Comparison of ENCODE assay signal across 19 cellular contexts in the genomic region with DNA sequence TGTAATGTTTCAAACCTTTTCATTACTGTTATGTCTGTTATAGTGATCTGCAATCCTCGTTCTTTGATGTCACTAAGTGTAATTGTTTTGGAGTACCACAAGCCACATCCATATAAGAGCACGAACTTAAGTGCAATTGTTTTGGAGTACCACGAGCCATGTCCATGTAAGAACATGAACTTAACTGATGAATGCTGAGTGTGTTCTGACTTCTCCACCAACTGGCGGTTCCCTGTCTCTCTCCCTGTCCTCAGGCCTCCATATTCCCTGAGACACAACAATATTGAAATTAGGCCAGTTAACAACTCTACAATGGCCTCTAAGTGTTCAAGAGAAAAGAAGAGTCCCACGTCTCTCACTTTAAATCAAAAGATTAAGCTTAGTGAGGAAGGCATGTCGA. TPM values are rescaled to one million over a fixed set of nuclear protein-coding genes. Genes with fewer than 3 reads are reported as not detected.
DNase-seq lines count a peak whose midpoint lies in the region; ATAC-seq and TF ChIP-seq lines count a peak whose summit lies in the region.
"Had no signal": no experiment of that assay in that cellular context is flagged by ENCODE, and none has a peak within 500 bp of the region (broad histone marks: within the 10 kb centered on the region; RNA-seq: fewer than 3 reads in every experiment).

No MANE protein-coding gene starts in this region.

- no peaks in the 10 kb centered on the region for H3K9me3 Mint-ChIP-seq in HFFc6
- H3K9me3 Mint-ChIP-seq: activated CD8-positive, alpha-beta T cell treated with anti-CD3 and anti-CD28 coated beads for 36 hours; activated naive CD8-positive, alpha-beta T cell treated with anti-CD3 and anti-CD28 coated beads for 36 hours; stimulated activated naive CD8-positive, alpha-beta T cell treated with anti-CD3 and anti-CD28 coated beads, Interleukin-15, Interleukin-2, amounts not matched to agents 100 ng/mL and 50 ng/mL, for 24 hours had no signal

- TF ChIP-seq POLR2A in tibial nerve (IDR thresholded peaks at IDR 0.05), result no peak

- DNase-seq in NCI-H510A treated with DMSO at 0.1 percent for 48 hours (lab: John Stamatoyannopoulos, UW) (peak; percentile 3), NCI-H510A (lab: John Stamatoyannopoulos, UW) (no peak), fibroblast of mammary gland (ENCODE audit: low read depth) (peak; percentile 19), tibial nerve (ENCODE audit: low spot score in 2 of 2) (no peak), DMS153 (lab: John Stamatoyannopoulos, UW) (no peak), GM03348 (ENCODE audit: low spot score) (no peak), HFFc6 (no peak)
- DNase-seq: activated CD8-positive, alpha-beta T cell treated with anti-CD3 and anti-CD28 coated beads for 36 hours; activated naive CD8-positive, alpha-beta T cell treated with anti-CD3 and anti-CD28 coated beads for 36 hours; activated T-cell treated with anti-CD3 and anti-CD28 coated beads, Interleukin-2, amount 50 U/mL, for 48 hours; foreskin keratinocyte; left cardiac atrium; NCI-H2171; stimulated activated CD4-positive, alpha-beta T cell treated with anti-CD3 and anti-CD28 coated beads, Interleukin-15, amount 100 ng/mL, for 24 hours; upper lobe of left lung had no signal

- no peak overlapping the region for H3K4me3 Mint-ChIP-seq in HFFc6
- H3K4me3 Mint-ChIP-seq: activated CD8-positive, alpha-beta T cell treated with anti-CD3 and anti-CD28 coated beads for 36 hours; activated naive CD8-positive, alpha-beta T cell treated with anti-CD3 and anti-CD28 coated beads for 36 hours; stimulated activated naive CD8-positive, alpha-beta T cell treated with anti-CD3 and anti-CD28 coated beads, Interleukin-15, Interleukin-2, amounts not matched to agents 100 ng/mL and 50 ng/mL, for 24 hours had no signal

- no peaks in the 10 kb centered on the region for H3K36me3 Mint-ChIP-seq in HFFc6 (ENCODE audit: low read depth)
- H3K36me3 Mint-ChIP-seq: activated naive CD8-positive, alpha-beta T cell treated with anti-CD3 and anti-CD28 coated beads for 36 hours had no signal

- no peaks in the 10 kb centered on the region for H3K4me1 Mint-ChIP-seq in HFFc6 (ENCODE audit: low read depth)
- H3K4me1 Mint-ChIP-seq: activated naive CD8-positive, alpha-beta T cell treated with anti-CD3 and anti-CD28 coated beads for 36 hours had no signal

- no peak overlapping the region for H3K27ac ChIP-seq in tibial nerve
- H3K27ac ChIP-seq: foreskin keratinocyte, right atrium auricular region, upper lobe of left lung had no signal

- ATAC-seq in SK-N-SH treated with all-trans-retinoic acid at 6 μM for 48 hours, result peak; percentile 65; the same call in 1 of the 3 replicates
- ATAC-seq: activated CD8-positive, alpha-beta T cell treated with anti-CD3 and anti-CD28 coated beads for 36 hours; foreskin keratinocyte; left cardiac atrium had no signal

- no peak for TF ChIP-seq EP300 in tibial nerve (IDR thresholded peaks at IDR 0.05)

- no peaks in the 10 kb centered on the region for H3K9me3 ChIP-seq in tibial nerve
- H3K9me3 ChIP-seq: right atrium auricular region, upper lobe of left lung had no signal

- TF ChIP-seq CTCF in fibroblast of mammary gland (conservative IDR thresholded peaks at IDR 0.05; ENCODE audit: control insufficient read depth, insufficient read depth, low read depth, low read length) (peak; percentile 11), tibial nerve (IDR thresholded peaks at IDR 0.05) (peak in 3 of 5 experiments; percentile 15 to 36 (median 22)), HFFc6 (IDR thresholded peaks at IDR 0.05) (no peak; the same call in 1 of the 2 replicates)

- peaks cover 35% of the 10 kb centered on the region for H3K27me3 Mint-ChIP-seq in HFFc6 (ENCODE audit: insufficient read depth)
- H3K27me3 Mint-ChIP-seq: activated CD8-positive, alpha-beta T cell treated with anti-CD3 and anti-CD28 coated beads for 36 hours; activated naive CD8-positive, alpha-beta T cell treated with anti-CD3 and anti-CD28 coated beads for 36 hours; stimulated activated naive CD8-positive, alpha-beta T cell treated with anti-CD3 and anti-CD28 coated beads, Interleukin-15, Interleukin-2, amounts not matched to agents 100 ng/mL and 50 ng/mL, for 24 hours had no signal

- no peak overlapping the region for H3K27ac Mint-ChIP-seq in HFFc6
- H3K27ac Mint-ChIP-seq: activated CD8-positive, alpha-beta T cell treated with anti-CD3 and anti-CD28 coated beads for 36 hours; activated naive CD8-positive, alpha-beta T cell treated with anti-CD3 and anti-CD28 coated beads for 36 hours; stimulated activated naive CD8-positive, alpha-beta T cell treated with anti-CD3 and anti-CD28 coated beads, Interleukin-15, Interleukin-2, amounts not matched to agents 100 ng/mL and 50 ng/mL, for 24 hours had no signal

- whole genome bisulfite sequencing in tibial nerve, 2 donors, result 47 to 49% methylated on average over 6 of the region's 6 CpGs

- H3K4me1 ChIP-seq in tibial nerve, result no peaks in the 10 kb centered on the region
- H3K4me1 ChIP-seq: foreskin keratinocyte, right atrium auricular region, upper lobe of left lung had no signal

- no peak overlapping the region for H3K4me3 ChIP-seq in fibroblast of mammary gland (ENCODE audit: control insufficient read depth, low read depth, low read length)
- no peak overlapping the region for H3K4me3 ChIP-seq in tibial nerve
- H3K4me3 ChIP-seq: right atrium auricular region, upper lobe of left lung had no signal

- H3K27me3 ChIP-seq in tibial nerve, result no peaks in the 10 kb centered on the region
- H3K27me3 ChIP-seq: right atrium auricular region, upper lobe of left lung had no signal

- H3K36me3 ChIP-seq in tibial nerve, result no peaks in the 10 kb centered on the region
- H3K36me3 ChIP-seq: right atrium auricular region, upper lobe of left lung had no signal

TF ChIP-seq in SK-N-SH treated with all-trans-retinoic acid at 6 μM for 48 hours, 23 proteins besides CTCF, POLR2A, EP300 and RAD21 (continues in another document):
- TF ChIP-seq ZNF70 (CRISPR knock-in tag; IDR thresholded peaks at IDR 0.05) (no peak), GLIS3 (CRISPR knock-in tag; IDR thresholded peaks at IDR 0.05) (no peak), ESRRG (CRISPR knock-in tag; IDR thresholded peaks at IDR 0.05) (no peak), ISL1 (CRISPR knock-in tag; IDR thresholded peaks at IDR 0.05) (no peak), BACH2 (CRISPR knock-in tag; IDR thresholded peaks at IDR 0.05; ENCODE audit: borderline replicate concordance) (no peak), OSR1 (CRISPR knock-in tag; IDR thresholded peaks at IDR 0.05) (no peak), PPARA (CRISPR knock-in tag; IDR thresholded peaks at IDR 0.05; ENCODE audit: borderline replicate concordance) (no peak)
- TF ChIP-seq, protein P1, sequence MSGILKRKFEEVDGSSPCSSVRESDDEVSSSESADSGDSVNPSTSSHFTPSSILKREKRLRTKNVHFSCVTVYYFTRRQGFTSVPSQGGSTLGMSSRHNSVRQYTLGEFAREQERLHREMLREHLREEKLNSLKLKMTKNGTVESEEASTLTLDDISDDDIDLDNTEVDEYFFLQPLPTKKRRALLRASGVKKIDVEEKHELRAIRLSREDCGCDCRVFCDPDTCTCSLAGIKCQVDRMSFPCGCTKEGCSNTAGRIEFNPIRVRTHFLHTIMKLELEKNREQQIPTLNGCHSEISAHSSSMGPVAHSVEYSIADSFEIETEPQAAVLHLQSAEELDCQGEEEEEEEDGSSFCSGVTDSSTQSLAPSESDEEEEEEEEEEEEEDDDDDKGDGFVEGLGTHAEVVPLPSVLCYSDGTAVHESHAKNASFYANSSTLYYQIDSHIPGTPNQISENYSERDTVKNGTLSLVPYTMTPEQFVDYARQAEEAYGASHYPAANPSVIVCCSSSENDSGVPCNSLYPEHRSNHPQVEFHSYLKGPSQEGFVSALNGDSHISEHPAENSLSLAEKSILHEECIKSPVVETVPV (CRISPR knock-in tag; IDR thresholded peaks at IDR 0.05), result no peak
- TF ChIP-seq, protein P2, sequence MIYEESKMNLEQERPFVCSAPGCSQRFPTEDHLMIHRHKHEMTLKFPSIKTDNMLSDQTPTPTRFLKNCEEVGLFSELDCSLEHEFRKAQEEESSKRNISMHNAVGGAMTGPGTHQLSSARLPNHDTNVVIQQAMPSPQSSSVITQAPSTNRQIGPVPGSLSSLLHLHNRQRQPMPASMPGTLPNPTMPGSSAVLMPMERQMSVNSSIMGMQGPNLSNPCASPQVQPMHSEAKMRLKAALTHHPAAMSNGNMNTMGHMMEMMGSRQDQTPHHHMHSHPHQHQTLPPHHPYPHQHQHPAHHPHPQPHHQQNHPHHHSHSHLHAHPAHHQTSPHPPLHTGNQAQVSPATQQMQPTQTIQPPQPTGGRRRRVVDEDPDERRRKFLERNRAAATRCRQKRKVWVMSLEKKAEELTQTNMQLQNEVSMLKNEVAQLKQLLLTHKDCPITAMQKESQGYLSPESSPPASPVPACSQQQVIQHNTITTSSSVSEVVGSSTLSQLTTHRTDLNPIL (CRISPR knock-in tag; IDR thresholded peaks at IDR 0.05; ENCODE audit: low read depth), result no peak
- TF ChIP-seq, protein P3, sequence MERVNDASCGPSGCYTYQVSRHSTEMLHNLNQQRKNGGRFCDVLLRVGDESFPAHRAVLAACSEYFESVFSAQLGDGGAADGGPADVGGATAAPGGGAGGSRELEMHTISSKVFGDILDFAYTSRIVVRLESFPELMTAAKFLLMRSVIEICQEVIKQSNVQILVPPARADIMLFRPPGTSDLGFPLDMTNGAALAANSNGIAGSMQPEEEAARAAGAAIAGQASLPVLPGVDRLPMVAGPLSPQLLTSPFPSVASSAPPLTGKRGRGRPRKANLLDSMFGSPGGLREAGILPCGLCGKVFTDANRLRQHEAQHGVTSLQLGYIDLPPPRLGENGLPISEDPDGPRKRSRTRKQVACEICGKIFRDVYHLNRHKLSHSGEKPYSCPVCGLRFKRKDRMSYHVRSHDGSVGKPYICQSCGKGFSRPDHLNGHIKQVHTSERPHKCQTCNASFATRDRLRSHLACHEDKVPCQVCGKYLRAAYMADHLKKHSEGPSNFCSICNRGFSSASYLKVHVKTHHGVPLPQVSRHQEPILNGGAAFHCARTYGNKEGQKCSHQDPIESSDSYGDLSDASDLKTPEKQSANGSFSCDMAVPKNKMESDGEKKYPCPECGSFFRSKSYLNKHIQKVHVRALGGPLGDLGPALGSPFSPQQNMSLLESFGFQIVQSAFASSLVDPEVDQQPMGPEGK (CRISPR knock-in tag; IDR thresholded peaks at IDR 0.05; ENCODE audit: borderline replicate concordance), result no peak

RNA-seq across cellular contexts. Expression of a gene that starts 23.5 kb away (rescaled TPM):
- total RNA-seq in tibial nerve, result under 1 TPM in 1 of 4 donors, not detected in 3; 0.42 TPM
- total RNA-seq in HFFc6 (2021; fragmentation: NEBNext Ultra II Directional; extraction: Animal tissue kit (Norgen Biotek cat#: 25700)), result 1 to 10 TPM; 3.9 to 6.1 (median 5.0) TPM

RNA-seq across cellular contexts. Expression of a gene that starts 43.4 kb away (rescaled TPM):
- 1 to 10 TPM in 1 of 4 donors, not detected in 3; 3.3 TPM for total RNA-seq in tibial nerve
- total RNA-seq in HFFc6 (2021; fragmentation: NEBNext Ultra II Directional; extraction: Animal tissue kit (Norgen Biotek cat#: 25700)), result 10 to 100 TPM in 2 of 6 experiments, 1 to 10 TPM in 1, under 1 TPM in 3; 0.60 to 12.9 (median 1.0) TPM
- total RNA-seq: mucosa of gallbladder, right atrium auricular region had no signal

Comparison
In these comparisons a context has a peak if more than half of its experiments do, and no peak if none do; other contexts are left out.
1. DNase-seq: peak in NCI-H510A treated with DMSO at 0.1 percent for 48 hours (single experiment) and fibroblast of mammary gland (single experiment); none in NCI-H510A (single experiment), tibial nerve (0 of 2), DMS153 (single experiment), GM03348 (single experiment) and HFFc6 (single experiment).